In the genomic region with DNA sequence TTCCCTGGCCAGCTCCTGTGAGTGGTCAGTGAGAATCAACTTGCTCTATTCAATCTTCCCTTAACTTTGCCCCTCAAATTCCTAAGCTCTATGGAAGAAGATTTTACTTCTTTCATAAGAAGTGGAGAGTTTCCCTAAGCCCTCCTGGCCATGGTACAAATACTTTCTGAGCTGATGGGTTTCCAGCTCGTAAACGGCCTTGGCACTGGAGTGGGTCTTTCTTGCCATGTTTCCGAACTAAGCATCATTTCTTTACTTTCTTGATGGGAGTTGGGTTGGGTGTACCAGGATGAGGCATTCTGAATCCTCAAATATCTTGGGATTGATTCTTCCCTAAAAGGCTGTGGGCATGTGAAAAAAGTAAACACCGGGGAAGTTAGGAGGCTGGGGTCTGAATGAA, we compare ENCODE assay signal across 16 cellular contexts.
A peak's percentile ranks its signal among the peaks of the same experiment; 100 is the strongest.
DNase-seq lines count a peak whose midpoint lies in the region; ATAC-seq and TF ChIP-seq lines count a peak whose summit lies in the region.
"Had no signal": no experiment of that assay in that cellular context is flagged by ENCODE, and none has a peak within 500 bp of the region (broad histone marks: within the 10 kb centered on the region; RNA-seq: fewer than 3 reads in every experiment).

No MANE protein-coding gene starts in this region.

- peaks cover 3% of the 10 kb centered on the region for H3K36me3 Mint-ChIP-seq in osteocyte (ENCODE audit: unreplicated experiment)
- no peaks in the 10 kb centered on the region for H3K36me3 Mint-ChIP-seq in activated CD4-positive, alpha-beta T cell treated with anti-CD3 and anti-CD28 coated beads for 36 hours (ENCODE audit: low read depth)
- H3K36me3 Mint-ChIP-seq: CD4-positive, alpha-beta memory T cell had no signal

- peaks cover 37% of the 10 kb centered on the region for H3K4me1 Mint-ChIP-seq in osteocyte (ENCODE audit: unreplicated experiment)
- H3K4me1 Mint-ChIP-seq in activated CD4-positive, alpha-beta T cell treated with anti-CD3 and anti-CD28 coated beads for 36 hours = no peaks in the 10 kb centered on the region
- H3K4me1 Mint-ChIP-seq: CD4-positive, alpha-beta memory T cell; central memory CD8-positive, alpha-beta T cell had no signal

- DNase-seq in ascending aorta (ENCODE audit: low spot score in 2 of 2) = peak; percentile 7 to 73
- peak; percentile 37 for DNase-seq in globus pallidus (ENCODE audit: low spot score)
- DNase-seq in osteocyte (ENCODE audit: extremely low spot score, unreplicated experiment) = no peak
- DNase-seq in NCI-H2171 treated with DMSO at 0.1 percent for 48 hours (lab: John Stamatoyannopoulos, UW) = no peak
- no peak for DNase-seq in activated CD4-positive, alpha-beta T cell treated with anti-CD3 and anti-CD28 coated beads for 36 hours
- DNase-seq: activated gamma-delta T cell treated with Interleukin-2 at 50 U/mL for 16 hours; CD4-positive, alpha-beta memory T cell; NCI-H2227 treated with DMSO at 0.1 percent for 48 hours; occipital lobe; stimulated activated naive CD4-positive, alpha-beta T cell; T-helper 2 cell had no signal

- H3K9me3 Mint-ChIP-seq in osteocyte (ENCODE audit: unreplicated experiment) = no peaks in the 10 kb centered on the region
- peaks cover 2% of the 10 kb centered on the region for H3K9me3 Mint-ChIP-seq in activated CD4-positive, alpha-beta T cell treated with anti-CD3 and anti-CD28 coated beads for 36 hours (ENCODE audit: low read depth)
- H3K9me3 Mint-ChIP-seq: central memory CD8-positive, alpha-beta T cell had no signal

- 30% methylated on average over 4 of the region's 4 CpGs for WGBS in urinary bladder

- H3K4me3 ChIP-seq in ascending aorta (peak overlapping the region in 1 of 2 donors; percentile 9), urinary bladder (ENCODE audit: low read depth, low read length) (no peak overlapping the region)

- CTCF ChIA-PET in activated CD4-positive, alpha-beta T cell treated with anti-CD3 and anti-CD28 coated beads for 36 hours (lab: Charles Lee) = interaction anchor here (1.9 kb wide), 1 partner anchor 129 kb away, joined by 6 read pairs; no protein-coding TSS in a partner anchor

- ATAC-seq in activated CD4-positive, alpha-beta T cell treated with anti-CD3 and anti-CD28 coated beads for 36 hours = no peak
- ATAC-seq in GM18502 (IDR thresholded peaks at IDR 0.05; ENCODE audit: poor library complexity, unreplicated experiment) (no peak), HG03139 (IDR thresholded peaks at IDR 0.05; ENCODE audit: unreplicated experiment) (no peak)

- peaks cover 10 to 31% of the 10 kb centered on the region in 2 donors for H3K4me1 ChIP-seq in ascending aorta
- peaks cover 2% of the 10 kb centered on the region for H3K4me1 ChIP-seq in urinary bladder (ENCODE audit: insufficient read depth)

- intact Hi-C loops in ascending aorta (cut with DNase I) = loop anchor here (1.0 to 5.0 kb wide), 8 partner anchors 33 to 245 kb away; a partner anchor contains a TSS
- intact Hi-C loops in activated CD4-positive, alpha-beta T cell treated with anti-CD3 and anti-CD28 coated beads for 36 hours (cut with DNase I, micrococcal nuclease) = no loop called here

- TF ChIP-seq CTCF in ascending aorta (IDR thresholded peaks at IDR 0.05) = no peak
- TF ChIP-seq CTCF in osteocyte (IDR thresholded peaks at IDR 0.05) = no peak

- no peaks in the 10 kb centered on the region for H3K36me3 ChIP-seq in ascending aorta
- no peaks in the 10 kb centered on the region for H3K36me3 ChIP-seq in urinary bladder (ENCODE audit: insufficient read depth)

- no peak overlapping the region for H3K4me3 Mint-ChIP-seq in osteocyte (ENCODE audit: unreplicated experiment)
- H3K4me3 Mint-ChIP-seq in activated CD4-positive, alpha-beta T cell treated with anti-CD3 and anti-CD28 coated beads for 36 hours = no peak overlapping the region
- H3K4me3 Mint-ChIP-seq: CD4-positive, alpha-beta memory T cell; central memory CD8-positive, alpha-beta T cell had no signal

- peaks cover 2% of the 10 kb centered on the region for H3K27me3 Mint-ChIP-seq in osteocyte (ENCODE audit: unreplicated experiment)
- peaks cover 20% of the 10 kb centered on the region for H3K27me3 Mint-ChIP-seq in activated CD4-positive, alpha-beta T cell treated with anti-CD3 and anti-CD28 coated beads for 36 hours

- POLR2A ChIA-PET in activated CD4-positive, alpha-beta T cell treated with anti-CD3 and anti-CD28 coated beads for 36 hours (lab: Charles Lee) = no interaction called here

- H3K9me3 ChIP-seq in ascending aorta = no peaks in the 10 kb centered on the region

- no peaks in the 10 kb centered on the region for H3K27me3 ChIP-seq in ascending aorta

- H3K27ac ChIP-seq in ascending aorta (peak overlapping the region; percentile 71 to 85), urinary bladder (ENCODE audit: low read depth) (peak overlapping the region; percentile 86)
- H3K27ac ChIP-seq: HL-60 had no signal

- H3K27ac Mint-ChIP-seq in osteocyte (ENCODE audit: unreplicated experiment) = peak overlapping the region; percentile 91
- H3K27ac Mint-ChIP-seq in activated CD4-positive, alpha-beta T cell treated with anti-CD3 and anti-CD28 coated beads for 36 hours = no peak overlapping the region
- H3K27ac Mint-ChIP-seq: CD4-positive, alpha-beta memory T cell had no signal

Comparison
In these comparisons a context has a peak if more than half of its experiments do, and no peak if none do; other contexts are left out.
1. DNase-seq: peak in ascending aorta (2 of 2) and globus pallidus (single experiment); none in osteocyte (single experiment), NCI-H2171 treated with DMSO at 0.1 percent for 48 hours (single experiment) and activated CD4-positive, alpha-beta T cell treated with anti-CD3 and anti-CD28 coated beads for 36 hours (single experiment).